In genomic region chr10:58393317-58393716, GRCh38 we compare ENCODE assay signal across 13 cellular contexts. TPM values are rescaled to one million over a fixed set of nuclear protein-coding genes. Genes with fewer than 3 reads are reported as not detected.
DNase-seq lines count a peak whose midpoint lies in the region; ATAC-seq and TF ChIP-seq lines count a peak whose summit lies in the region.
"Had no signal": no experiment of that assay in that cellular context is flagged by ENCODE, and none has a peak within 500 bp of the region (broad histone marks: within the 10 kb centered on the region; RNA-seq: fewer than 3 reads in every experiment).

No MANE protein-coding gene starts in this region.

- H3F3A ChIP-seq in SK-N-SH (replicated peaks; ENCODE audit: insufficient read depth) = no peaks in the 10 kb centered on the region

- H3K27me3 ChIP-seq in SK-N-SH (ENCODE audit: insufficient read depth) = no peaks in the 10 kb centered on the region
- H3K27me3 ChIP-seq: heart right ventricle, thyroid gland had no signal

- TF ChIP-seq CTCF in SK-N-SH (IDR thresholded peaks at IDR 0.05) = no peak; the same call in 1 of the 2 replicates
- 0 out of 2 replicates have a peak, but pooled peaks have one; percentile 2 for TF ChIP-seq CTCF in WI38 (IDR thresholded peaks at IDR 0.05; ENCODE audit: low read depth, low read length)
- peak; percentile 4 for TF ChIP-seq CTCF in foreskin fibroblast (IDR thresholded peaks at IDR 0.05; ENCODE audit: low read depth, low read length)

- H3K9me2 ChIP-seq in SK-N-SH = no peaks in the 10 kb centered on the region

- CTCF ChIA-PET in SK-N-SH (lab: Yijun Ruan, JAX) = interaction anchor here (0.5 to 1.4 kb wide), 4 partner anchors 8 to 390 kb away, joined by 3 to 9 read pairs (median 4); no protein-coding TSS in a partner anchor

- H3K4me3 ChIP-seq in SK-N-SH (ENCODE audit: low read depth in 2 of 2, low read length in 1 of 2) (no peak overlapping the region), WI38 (ENCODE audit: low read depth, low read length) (no peak overlapping the region), foreskin fibroblast (ENCODE audit: low read depth in 1 of 2, low read length in 2 of 2) (no peak overlapping the region)
- H3K4me3 ChIP-seq: heart right ventricle, thyroid gland had no signal

- POLR2A ChIA-PET in SK-N-SH (lab: Yijun Ruan, JAX) = no interaction called here

- no peak overlapping the region for H2AFZ ChIP-seq in SK-N-SH (ENCODE audit: low read depth)

- H3K36me3 ChIP-seq in SK-N-SH (replicated peaks in 1 of 2; ENCODE audit: control insufficient read depth in 1 of 2, insufficient read depth in 2 of 2, low read length in 1 of 2) = peaks cover 71 to 86% of the 10 kb centered on the region in 2 experiments

- H3K9ac ChIP-seq in SK-N-SH = no peak overlapping the region

- H3K4me1 ChIP-seq in SK-N-SH (ENCODE audit: control insufficient read depth in 1 of 2, insufficient read depth in 2 of 2, low read depth in 1 of 2, low read length in 1 of 2) = no peaks in the 10 kb centered on the region; a peak in 1 of 4 replicates
- H3K4me1 ChIP-seq: heart right ventricle, thyroid gland had no signal

- peaks cover 24% of the 10 kb centered on the region; the same call in 1 of the 2 replicates for H3K79me2 ChIP-seq in SK-N-SH (ENCODE audit: insufficient read depth)

- no peaks in the 10 kb centered on the region for H4K20me1 ChIP-seq in SK-N-SH (ENCODE audit: insufficient read depth)

- ATAC-seq in SK-N-SH treated with all-trans-retinoic acid at 6 μM for 48 hours (no peak; the same call in 2 of the 3 replicates), GM18502 (IDR thresholded peaks at IDR 0.05; ENCODE audit: poor library complexity, unreplicated experiment) (no peak), GM19455 (IDR thresholded peaks at IDR 0.05; ENCODE audit: unreplicated experiment) (no peak), esophagus mucosa (no peak), GM18520 (IDR thresholded peaks at IDR 0.05; ENCODE audit: unreplicated experiment) (no peak)
- ATAC-seq: heart right ventricle had no signal

- 89% methylated on average over 2 of the region's 2 CpGs for WGBS in SK-N-SH (ENCODE audit: low lambda C conversion rate)

- H3K9me3 ChIP-seq in SK-N-SH = no peaks in the 10 kb centered on the region
- H3K9me3 ChIP-seq: heart right ventricle, thyroid gland had no signal

- TF ChIP-seq EP300 in SK-N-SH (IDR thresholded peaks at IDR 0.05; ENCODE audit: borderline replicate concordance in 1 of 2, low read depth in 1 of 2, low read length in 1 of 2) = no peak

- TF ChIP-seq RAD21 in SK-N-SH (IDR thresholded peaks at IDR 0.05; ENCODE audit: low read length) = peak; percentile 43; the same call in 1 of the 2 replicates

- DNase-seq in SK-N-SH (no peak), foreskin fibroblast (peak in 1 of 2 donors; percentile 36)
- DNase-seq: activated T-cell treated with anti-CD3 and anti-CD28 coated beads for 4 hours; heart right ventricle; SHP77 treated with DMSO at 0.1 percent for 48 hours; stimulated activated CD4-positive, alpha-beta T cell treated with anti-CD3 and anti-CD28 coated beads, Interleukin-4, amount 100 ng/mL, for 4 hours; thyroid gland had no signal

- peak overlapping the region in 1 of 2 experiments; percentile 41; a peak in 1 of 4 replicates for H3K27ac ChIP-seq in SK-N-SH (ENCODE audit: low read depth in 2 of 2, low read length in 1 of 2)
- H3K27ac ChIP-seq: heart right ventricle, thyroid gland had no signal

- H3K4me2 ChIP-seq in SK-N-SH = no peak overlapping the region

TF ChIP-seq in SK-N-SH, 30 proteins besides CTCF, POLR2A, EP300 and RAD21:
- TF ChIP-seq FOXJ3 (CRISPR knock-in tag; IDR thresholded peaks at IDR 0.05) (no peak), FOSL2 (IDR thresholded peaks at IDR 0.05; ENCODE audit: borderline replicate concordance, low read depth) (no peak), MEF2A (IDR thresholded peaks at IDR 0.05; ENCODE audit: borderline replicate concordance, low read depth) (no peak), POLR2AphosphoS5 (IDR thresholded peaks at IDR 0.05; ENCODE audit: low read depth, low read length) (no peak), SMC3 (IDR thresholded peaks at IDR 0.05; ENCODE audit: low read depth, low read length) (no peak), RCOR1 (IDR thresholded peaks at IDR 0.05; ENCODE audit: low read length) (no peak), FOXM1 (IDR thresholded peaks at IDR 0.05; ENCODE audit: low read depth) (no peak), CHD2 (IDR thresholded peaks at IDR 0.05; ENCODE audit: low read length, partially characterized antibody) (no peak), TAF1 (IDR thresholded peaks at IDR 0.05; ENCODE audit: borderline replicate concordance, low read depth, low read length) (no peak), REST (IDR thresholded peaks at IDR 0.05; ENCODE audit: low read depth, low read length) (no peak)

TF ChIP-seq in SK-N-SH treated with all-trans-retinoic acid at 6 μM for 48 hours, 23 proteins besides CTCF, POLR2A, EP300 and RAD21:
- TF ChIP-seq ZC3H10 (CRISPR knock-in tag; IDR thresholded peaks at IDR 0.05) = no peak
- TF ChIP-seq ZNF8 (CRISPR knock-in tag; IDR thresholded peaks at IDR 0.05) = no peak

RNA-seq across cellular contexts. Expression of gene TFAM, which starts 8.1 kb away (rescaled TPM):
- polyA plus RNA-seq in SK-N-SH (2012; rRNA removed) = 13.0 and 19.6 TPM in 2 replicates
- polyA plus RNA-seq in SK-N-SH (2012; cell fraction: cytosol; rRNA removed) = 16.7 and 18.9 TPM in 2 replicates
- polyA plus RNA-seq in SK-N-SH (2012; cell fraction: nucleus; rRNA removed) = 7.0 and 7.1 TPM in 2 replicates
- total RNA-seq in esophagus mucosa = 19.9 TPM

RNA-seq across cellular contexts. Expression of gene UBE2D1, which starts 58.5 kb away (rescaled TPM):
- 8.7 and 11.1 TPM in 2 replicates for polyA plus RNA-seq in SK-N-SH (2012; rRNA removed)
- 13.8 and 18.7 TPM in 2 replicates for polyA plus RNA-seq in SK-N-SH (2012; cell fraction: cytosol; rRNA removed)
- 3.0 and 7.8 TPM in 2 replicates for polyA plus RNA-seq in SK-N-SH (2012; cell fraction: nucleus; rRNA removed)
- total RNA-seq in esophagus mucosa = 10.6 TPM
